ENCODE assay signal across 2 cellular contexts in genomic region chr1:53838654-53838974, GRCh38.
TF ChIP-seq lines count a peak whose summit lies in the region.

No MANE protein-coding gene starts in this region.

TF ChIP-seq in SK-N-SH, 30 proteins besides CTCF, POLR2A, EP300 and RAD21 (continued from another document):
- TF ChIP-seq IRF3 (IDR thresholded peaks at IDR 0.05; ENCODE audit: low read depth, low read length) (no peak), SMC3 (IDR thresholded peaks at IDR 0.05; ENCODE audit: low read depth, low read length) (no peak), FOXM1 (IDR thresholded peaks at IDR 0.05; ENCODE audit: low read depth) (no peak), RXRA (IDR thresholded peaks at IDR 0.05; ENCODE audit: borderline replicate concordance, low read depth) (no peak)
- TF ChIP-seq, protein P1, sequence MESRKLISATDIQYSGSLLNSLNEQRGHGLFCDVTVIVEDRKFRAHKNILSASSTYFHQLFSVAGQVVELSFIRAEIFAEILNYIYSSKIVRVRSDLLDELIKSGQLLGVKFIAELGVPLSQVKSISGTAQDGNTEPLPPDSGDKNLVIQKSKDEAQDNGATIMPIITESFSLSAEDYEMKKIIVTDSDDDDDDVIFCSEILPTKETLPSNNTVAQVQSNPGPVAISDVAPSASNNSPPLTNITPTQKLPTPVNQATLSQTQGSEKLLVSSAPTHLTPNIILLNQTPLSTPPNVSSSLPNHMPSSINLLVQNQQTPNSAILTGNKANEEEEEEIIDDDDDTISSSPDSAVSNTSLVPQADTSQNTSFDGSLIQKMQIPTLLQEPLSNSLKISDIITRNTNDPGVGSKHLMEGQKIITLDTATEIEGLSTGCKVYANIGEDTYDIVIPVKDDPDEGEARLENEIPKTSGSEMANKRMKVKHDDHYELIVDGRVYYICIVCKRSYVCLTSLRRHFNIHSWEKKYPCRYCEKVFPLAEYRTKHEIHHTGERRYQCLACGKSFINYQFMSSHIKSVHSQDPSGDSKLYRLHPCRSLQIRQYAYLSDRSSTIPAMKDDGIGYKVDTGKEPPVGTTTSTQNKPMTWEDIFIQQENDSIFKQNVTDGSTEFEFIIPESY (IDR thresholded peaks at IDR 0.05; ENCODE audit: borderline replicate concordance, low read depth), result no peak

TF ChIP-seq in SK-N-SH treated with all-trans-retinoic acid at 6 μM for 48 hours, 23 proteins besides CTCF, POLR2A, EP300 and RAD21 (continued from another document):
- TF ChIP-seq, protein P2, sequence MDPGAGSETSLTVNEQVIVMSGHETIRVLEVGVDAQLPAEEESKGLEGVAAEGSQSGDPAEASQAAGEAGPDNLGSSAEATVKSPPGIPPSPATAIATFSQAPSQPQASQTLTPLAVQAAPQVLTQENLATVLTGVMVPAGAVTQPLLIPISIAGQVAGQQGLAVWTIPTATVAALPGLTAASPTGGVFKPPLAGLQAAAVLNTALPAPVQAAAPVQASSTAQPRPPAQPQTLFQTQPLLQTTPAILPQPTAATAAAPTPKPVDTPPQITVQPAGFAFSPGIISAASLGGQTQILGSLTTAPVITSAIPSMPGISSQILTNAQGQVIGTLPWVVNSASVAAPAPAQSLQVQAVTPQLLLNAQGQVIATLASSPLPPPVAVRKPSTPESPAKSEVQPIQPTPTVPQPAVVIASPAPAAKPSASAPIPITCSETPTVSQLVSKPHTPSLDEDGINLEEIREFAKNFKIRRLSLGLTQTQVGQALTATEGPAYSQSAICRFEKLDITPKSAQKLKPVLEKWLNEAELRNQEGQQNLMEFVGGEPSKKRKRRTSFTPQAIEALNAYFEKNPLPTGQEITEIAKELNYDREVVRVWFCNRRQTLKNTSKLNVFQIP (CRISPR knock-in tag; IDR thresholded peaks at IDR 0.05; ENCODE audit: borderline replicate concordance, low read depth), result no peak
- TF ChIP-seq OSR1 (CRISPR knock-in tag; IDR thresholded peaks at IDR 0.05) (no peak), ZNF70 (CRISPR knock-in tag; IDR thresholded peaks at IDR 0.05) (no peak), CSRNP3 (CRISPR knock-in tag; IDR thresholded peaks at IDR 0.05) (no peak), TCF4 (CRISPR knock-in tag; IDR thresholded peaks at IDR 0.05; ENCODE audit: borderline replicate concordance) (no peak), ISL1 (CRISPR knock-in tag; IDR thresholded peaks at IDR 0.05) (no peak), PATZ1 (CRISPR knock-in tag; IDR thresholded peaks at IDR 0.05; ENCODE audit: borderline replicate concordance) (no peak), ZNF565 (CRISPR knock-in tag; conservative IDR thresholded peaks at IDR 0.05; ENCODE audit: low read depth) (no peak), ZC3H10 (CRISPR knock-in tag; IDR thresholded peaks at IDR 0.05) (no peak), SNAI2 (CRISPR knock-in tag; IDR thresholded peaks at IDR 0.05) (no peak), BACH2 (CRISPR knock-in tag; IDR thresholded peaks at IDR 0.05; ENCODE audit: borderline replicate concordance) (no peak), ESRRG (CRISPR knock-in tag; IDR thresholded peaks at IDR 0.05) (no peak), RARB (CRISPR knock-in tag; IDR thresholded peaks at IDR 0.05) (no peak), PPARA (CRISPR knock-in tag; IDR thresholded peaks at IDR 0.05; ENCODE audit: borderline replicate concordance) (no peak)
- TF ChIP-seq, protein P3, sequence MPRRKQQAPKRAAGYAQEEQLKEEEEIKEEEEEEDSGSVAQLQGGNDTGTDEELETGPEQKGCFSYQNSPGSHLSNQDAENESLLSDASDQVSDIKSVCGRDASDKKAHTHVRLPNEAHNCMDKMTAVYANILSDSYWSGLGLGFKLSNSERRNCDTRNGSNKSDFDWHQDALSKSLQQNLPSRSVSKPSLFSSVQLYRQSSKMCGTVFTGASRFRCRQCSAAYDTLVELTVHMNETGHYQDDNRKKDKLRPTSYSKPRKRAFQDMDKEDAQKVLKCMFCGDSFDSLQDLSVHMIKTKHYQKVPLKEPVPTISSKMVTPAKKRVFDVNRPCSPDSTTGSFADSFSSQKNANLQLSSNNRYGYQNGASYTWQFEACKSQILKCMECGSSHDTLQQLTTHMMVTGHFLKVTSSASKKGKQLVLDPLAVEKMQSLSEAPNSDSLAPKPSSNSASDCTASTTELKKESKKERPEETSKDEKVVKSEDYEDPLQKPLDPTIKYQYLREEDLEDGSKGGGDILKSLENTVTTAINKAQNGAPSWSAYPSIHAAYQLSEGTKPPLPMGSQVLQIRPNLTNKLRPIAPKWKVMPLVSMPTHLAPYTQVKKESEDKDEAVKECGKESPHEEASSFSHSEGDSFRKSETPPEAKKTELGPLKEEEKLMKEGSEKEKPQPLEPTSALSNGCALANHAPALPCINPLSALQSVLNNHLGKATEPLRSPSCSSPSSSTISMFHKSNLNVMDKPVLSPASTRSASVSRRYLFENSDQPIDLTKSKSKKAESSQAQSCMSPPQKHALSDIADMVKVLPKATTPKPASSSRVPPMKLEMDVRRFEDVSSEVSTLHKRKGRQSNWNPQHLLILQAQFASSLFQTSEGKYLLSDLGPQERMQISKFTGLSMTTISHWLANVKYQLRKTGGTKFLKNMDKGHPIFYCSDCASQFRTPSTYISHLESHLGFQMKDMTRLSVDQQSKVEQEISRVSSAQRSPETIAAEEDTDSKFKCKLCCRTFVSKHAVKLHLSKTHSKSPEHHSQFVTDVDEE (CRISPR knock-in tag; IDR thresholded peaks at IDR 0.05), result no peak
